ENCODE assay signal across 16 cellular contexts in genomic region chr9:92737611-92738299, GRCh38. TPM values are rescaled to one million over a fixed set of nuclear protein-coding genes. Genes with fewer than 3 reads are reported as not detected.
DNase-seq lines count a peak whose midpoint lies in the region; ATAC-seq and TF ChIP-seq lines count a peak whose summit lies in the region.
"Had no signal": no experiment of that assay in that cellular context is flagged by ENCODE, and none has a peak within 500 bp of the region (broad histone marks: within the 10 kb centered on the region; RNA-seq: fewer than 3 reads in every experiment).

No MANE protein-coding gene starts in this region.

- no peak for DNase-seq in left ventricle myocardium inferior
- no peak for DNase-seq in Right ventricle myocardium superior
- DNase-seq in central memory CD8-positive, alpha-beta T cell (ENCODE audit: low spot score in 2 of 2) = no peak
- DNase-seq in mucosa of descending colon = peak in 1 of 3 donors; percentile 48
- no peak for DNase-seq in type B pancreatic cell (ENCODE audit: extremely low spot score, unreplicated experiment)
- DNase-seq in HuH-7 (ENCODE audit: low spot score) = no peak
- no peak for DNase-seq in stimulated activated CD4-positive, alpha-beta T cell treated with anti-CD3 and anti-CD28 coated beads, Interleukin-4, amount 100 ng/mL, for 24 hours
- no peak for DNase-seq in NCI-H2081 (lab: John Stamatoyannopoulos, UW)
- DNase-seq: activated B cell treated with CpG ODN at 0.5 μM for 24 hours, amniotic stem cell, DMS79, NCI-H1092 treated with DMSO at 0.1 percent for 48 hours, NCI-H2227 treated with DMSO at 0.1 percent for 48 hours, testis had no signal

- H3K4me3 ChIP-seq in left ventricle myocardium inferior = no peak overlapping the region
- no peak overlapping the region for H3K4me3 ChIP-seq in mucosa of descending colon
- H3K4me3 ChIP-seq: right lobe of liver, testis had no signal

- H3K4me1 ChIP-seq in left ventricle myocardium inferior = peaks cover 81% of the 10 kb centered on the region
- H3K4me1 ChIP-seq in mucosa of descending colon (ENCODE audit: low read depth) = peaks cover 12% of the 10 kb centered on the region

- peaks cover 81% of the 10 kb centered on the region for H3K4me1 Mint-ChIP-seq in central memory CD8-positive, alpha-beta T cell
- peaks cover 38% of the 10 kb centered on the region for H3K4me1 Mint-ChIP-seq in type B pancreatic cell (ENCODE audit: unreplicated experiment)

- H3K27ac Mint-ChIP-seq in central memory CD8-positive, alpha-beta T cell (ENCODE audit: low read depth) = peak overlapping the region; percentile 41
- no peak overlapping the region for H3K27ac Mint-ChIP-seq in type B pancreatic cell
- H3K27ac Mint-ChIP-seq: activated B cell treated with CpG ODN at 0.5 μM for 24 hours had no signal

- TF ChIP-seq CTCF in left ventricle myocardium inferior (IDR thresholded peaks at IDR 0.05; ENCODE audit: borderline replicate concordance) (no peak), mucosa of descending colon (IDR thresholded peaks at IDR 0.05) (no peak), type B pancreatic cell (conservative IDR thresholded peaks at IDR 0.05) (no peak)

- peaks cover 2% of the 10 kb centered on the region for H3K36me3 Mint-ChIP-seq in central memory CD8-positive, alpha-beta T cell (ENCODE audit: insufficient read depth)
- H3K36me3 Mint-ChIP-seq in type B pancreatic cell = no peaks in the 10 kb centered on the region

- intact Hi-C loops in left ventricle myocardium inferior (cut with micrococcal nuclease) (no loop called here), Right ventricle myocardium superior (cut with DNase I) (no loop called here), mucosa of descending colon (cut with DNase I, micrococcal nuclease) (no loop called here)

- H3K36me3 ChIP-seq in left ventricle myocardium inferior = no peaks in the 10 kb centered on the region
- H3K36me3 ChIP-seq in mucosa of descending colon (ENCODE audit: low read depth) = no peaks in the 10 kb centered on the region
- H3K36me3 ChIP-seq: right lobe of liver had no signal

- H3K27ac ChIP-seq in left ventricle myocardium inferior (replicated peaks) = peak overlapping the region; percentile 80
- H3K27ac ChIP-seq: right lobe of liver had no signal

- H3K9me3 ChIP-seq in left ventricle myocardium inferior (replicated peaks) = no peaks in the 10 kb centered on the region
- no peaks in the 10 kb centered on the region for H3K9me3 ChIP-seq in mucosa of descending colon
- H3K9me3 ChIP-seq: right lobe of liver, testis had no signal

- no peak overlapping the region for H3K4me3 Mint-ChIP-seq in central memory CD8-positive, alpha-beta T cell
- peak overlapping the region; percentile 44 for H3K4me3 Mint-ChIP-seq in type B pancreatic cell
- H3K4me3 Mint-ChIP-seq: activated B cell treated with CpG ODN at 0.5 μM for 24 hours, nephron had no signal

- H3K27me3 Mint-ChIP-seq in central memory CD8-positive, alpha-beta T cell = no peaks in the 10 kb centered on the region
- H3K27me3 Mint-ChIP-seq in type B pancreatic cell = no peaks in the 10 kb centered on the region
- H3K27me3 Mint-ChIP-seq: activated B cell treated with CpG ODN at 0.5 μM for 24 hours had no signal

- no peaks in the 10 kb centered on the region for H3K9me3 Mint-ChIP-seq in central memory CD8-positive, alpha-beta T cell
- no peaks in the 10 kb centered on the region for H3K9me3 Mint-ChIP-seq in type B pancreatic cell
- H3K9me3 Mint-ChIP-seq: activated B cell treated with CpG ODN at 0.5 μM for 24 hours had no signal

- no peaks in the 10 kb centered on the region for H3K27me3 ChIP-seq in left ventricle myocardium inferior (ENCODE audit: low read depth)
- H3K27me3 ChIP-seq: right lobe of liver, testis had no signal

- no peak for ATAC-seq in Right ventricle myocardium superior (ENCODE audit: poor library complexity)
- no peak for ATAC-seq in central memory CD8-positive, alpha-beta T cell (replicated peaks; ENCODE audit: extremely low read depth, poor library complexity, severe bottlenecking)
- peak; percentile 66 for ATAC-seq in mucosa of descending colon
- ATAC-seq: right lobe of liver had no signal

RNA-seq across cellular contexts. Expression of gene BICD2, which starts 26.9 kb away (rescaled TPM):
- total RNA-seq in left ventricle myocardium inferior = 37.3 TPM
- total RNA-seq in Right ventricle myocardium superior = 33.2 TPM
- total RNA-seq in mucosa of descending colon = 10 to 100 TPM in 1 of 3 donors, 1 to 10 TPM in 2; 6.8 to 36.1 (median 8.6) TPM
- 26.8 and 28.6 TPM in 2 replicates for total RNA-seq in type B pancreatic cell (ENCODE audit: low replicate concordance)
